In genomic region chr10:128419466-128420019, GRCh38 we compare ENCODE assay signal across 26 cellular contexts.
DNase-seq lines count a peak whose midpoint lies in the region; ATAC-seq and TF ChIP-seq lines count a peak whose summit lies in the region.
"Had no signal": no experiment of that assay in that cellular context is flagged by ENCODE, and none has a peak within 500 bp of the region (broad histone marks: within the 10 kb centered on the region; RNA-seq: fewer than 3 reads in every experiment).

No MANE protein-coding gene starts in this region.

- no peaks in the 10 kb centered on the region for H3K79me2 ChIP-seq in Karpas-422 (ENCODE audit: low read length)

- H3K9me3 ChIP-seq in Karpas-422 (ENCODE audit: low read length), result no peaks in the 10 kb centered on the region
- H3K9me3 ChIP-seq in psoas muscle, result no peaks in the 10 kb centered on the region
- H3K9me3 ChIP-seq: A549 had no signal

- no peak overlapping the region for H3K9ac ChIP-seq in Karpas-422 (ENCODE audit: low read length)
- H3K9ac ChIP-seq: GM23248 had no signal

- H3K4me1 ChIP-seq in Karpas-422 (ENCODE audit: low read length) (no peaks in the 10 kb centered on the region), psoas muscle (no peaks in the 10 kb centered on the region)
- H3K4me1 ChIP-seq: A549 had no signal

- H3K27ac Mint-ChIP-seq in activated T-cell treated with anti-CD3 and anti-CD28 coated beads, Interleukin-2, amount 50 U/mL, for 24 hours, result no peak overlapping the region
- no peak overlapping the region for H3K27ac Mint-ChIP-seq in osteocyte (ENCODE audit: unreplicated experiment)
- H3K27ac Mint-ChIP-seq: CD4-positive, alpha-beta T cell; IgD-negative memory B cell had no signal

- no peaks in the 10 kb centered on the region for H3K9me2 ChIP-seq in Karpas-422 (replicated peaks; ENCODE audit: insufficient read depth, low read length)

- no peaks in the 10 kb centered on the region for H3K9me3 Mint-ChIP-seq in activated T-cell treated with anti-CD3 and anti-CD28 coated beads, Interleukin-2, amount 50 U/mL, for 24 hours
- H3K9me3 Mint-ChIP-seq in osteocyte (ENCODE audit: unreplicated experiment), result peaks cover 18% of the 10 kb centered on the region
- H3K9me3 Mint-ChIP-seq: IgD-negative memory B cell had no signal

- H3K4me3 ChIP-seq in Karpas-422 (ENCODE audit: low read length) (no peak overlapping the region), coronary artery (no peak overlapping the region), psoas muscle (no peak overlapping the region)
- H3K4me3 ChIP-seq: A549, GM12878, GM23248, PC-9 had no signal

- no peaks in the 10 kb centered on the region for H3K27me3 ChIP-seq in Karpas-422 (ENCODE audit: low read length)
- peaks cover 0 to 2% (median 0%) of the 10 kb centered on the region in 3 donors for H3K27me3 ChIP-seq in psoas muscle (ENCODE audit: insufficient read depth in 3 of 3, low read length in 2 of 3)

- H2AFZ ChIP-seq in Karpas-422 (ENCODE audit: low read length), result no peak overlapping the region
- H2AFZ ChIP-seq: GM23248, PC-9 had no signal

- intact Hi-C loops in psoas muscle (cut with DNase I), result loop anchor here (5.0 kb wide), 2 partner anchors 152 to 157 kb away; no protein-coding TSS in a partner anchor

- ATAC-seq in psoas muscle, result peak; percentile 64 to 99 (median 94)
- ATAC-seq: A549, GM12878 had no signal

- no peaks in the 10 kb centered on the region for H3K36me3 Mint-ChIP-seq in activated T-cell treated with anti-CD3 and anti-CD28 coated beads, Interleukin-2, amount 50 U/mL, for 24 hours (ENCODE audit: low read depth)
- H3K36me3 Mint-ChIP-seq in osteocyte (ENCODE audit: unreplicated experiment), result no peaks in the 10 kb centered on the region

- H3K27ac ChIP-seq in Karpas-422 (ENCODE audit: low read length) (no peak overlapping the region), coronary artery (no peak overlapping the region), psoas muscle (no peak overlapping the region)
- H3K27ac ChIP-seq: A549, GM23248, PC-9, RWPE1 had no signal

- WGBS in psoas muscle, 3 donors, result 56 to 68% (median 64%) methylated on average over 4 of the region's 4 CpGs

- H3K4me3 Mint-ChIP-seq in activated T-cell treated with anti-CD3 and anti-CD28 coated beads, Interleukin-2, amount 50 U/mL, for 24 hours, result no peak overlapping the region
- no peak overlapping the region for H3K4me3 Mint-ChIP-seq in osteocyte (ENCODE audit: unreplicated experiment)
- H3K4me3 Mint-ChIP-seq: CD4-positive, alpha-beta T cell; IgD-negative memory B cell had no signal

- H3K36me3 ChIP-seq in Karpas-422 (ENCODE audit: insufficient read depth, low read length) (no peaks in the 10 kb centered on the region), psoas muscle (ENCODE audit: insufficient read depth in 1 of 2, low read depth in 1 of 2) (no peaks in the 10 kb centered on the region)

- DNase-seq in Daoy (ENCODE audit: low read depth) (peak; percentile 36), Karpas-422 (peak; percentile 43), coronary artery (ENCODE audit: low spot score) (peak; percentile 50), psoas muscle (no peak), osteocyte (ENCODE audit: extremely low spot score, unreplicated experiment) (no peak)
- no peak for DNase-seq in activated T-cell treated with anti-CD3 and anti-CD28 coated beads, Interleukin-2, amount 50 U/mL, for 24 hours
- no peak for DNase-seq in activated CD4-positive, CD25-positive, alpha-beta regulatory T cell (lab: John Stamatoyannopoulos, UW)
- DNase-seq: CD4-positive, alpha-beta T cell; COR-L47; DMS79 treated with DMSO at 0.1 percent for 48 hours; GM23248; HCEC 1CT; MM.1S; NCI-H1048; NCI-H1436; NCI-H187 treated with DMSO at 0.1 percent for 48 hours; NCI-H2107; NCI-H446 treated with DMSO at 0.1 percent for 48 hours; NCI-H526 treated with DMSO at 0.1 percent for 48 hours; PC-9; SHP77 treated with DMSO at 0.1 percent for 48 hours; T-helper 1 cell had no signal

- H4K20me1 ChIP-seq in Karpas-422 (ENCODE audit: insufficient read depth, low read depth, low read length), result no peaks in the 10 kb centered on the region

- H3K4me2 ChIP-seq in Karpas-422 (ENCODE audit: low read depth, low read length, poor library complexity, severe bottlenecking), result no peak overlapping the region
- H3K4me2 ChIP-seq: A549, PC-9 had no signal

- no peak for TF ChIP-seq CTCF in coronary artery (IDR thresholded peaks at IDR 0.05)
- TF ChIP-seq CTCF in psoas muscle (IDR thresholded peaks at IDR 0.05), result peak; percentile 55
- no peak for TF ChIP-seq CTCF in osteocyte (IDR thresholded peaks at IDR 0.05)

- peaks cover 4% of the 10 kb centered on the region for H3K27me3 Mint-ChIP-seq in activated T-cell treated with anti-CD3 and anti-CD28 coated beads, Interleukin-2, amount 50 U/mL, for 24 hours
- no peaks in the 10 kb centered on the region for H3K27me3 Mint-ChIP-seq in osteocyte (ENCODE audit: unreplicated experiment)

- no peaks in the 10 kb centered on the region for H3K4me1 Mint-ChIP-seq in activated T-cell treated with anti-CD3 and anti-CD28 coated beads, Interleukin-2, amount 50 U/mL, for 24 hours (ENCODE audit: low read depth)
- H3K4me1 Mint-ChIP-seq in osteocyte (ENCODE audit: unreplicated experiment), result no peaks in the 10 kb centered on the region
- H3K4me1 Mint-ChIP-seq: IgD-negative memory B cell had no signal

Comparison
In these comparisons a context has a peak if more than half of its experiments do, and no peak if none do; other contexts are left out.
1. DNase-seq: peak in Daoy (single experiment), Karpas-422 (single experiment) and coronary artery (single experiment); none in psoas muscle (0 of 2), activated T-cell treated with anti-CD3 and anti-CD28 coated beads, Interleukin-2, amount 50 U/mL, for 24 hours (single experiment), osteocyte (single experiment) and activated CD4-positive, CD25-positive, alpha-beta regulatory T cell (0 of 4).